8 cellular contexts compared by ENCODE assay signal in the genomic region with DNA sequence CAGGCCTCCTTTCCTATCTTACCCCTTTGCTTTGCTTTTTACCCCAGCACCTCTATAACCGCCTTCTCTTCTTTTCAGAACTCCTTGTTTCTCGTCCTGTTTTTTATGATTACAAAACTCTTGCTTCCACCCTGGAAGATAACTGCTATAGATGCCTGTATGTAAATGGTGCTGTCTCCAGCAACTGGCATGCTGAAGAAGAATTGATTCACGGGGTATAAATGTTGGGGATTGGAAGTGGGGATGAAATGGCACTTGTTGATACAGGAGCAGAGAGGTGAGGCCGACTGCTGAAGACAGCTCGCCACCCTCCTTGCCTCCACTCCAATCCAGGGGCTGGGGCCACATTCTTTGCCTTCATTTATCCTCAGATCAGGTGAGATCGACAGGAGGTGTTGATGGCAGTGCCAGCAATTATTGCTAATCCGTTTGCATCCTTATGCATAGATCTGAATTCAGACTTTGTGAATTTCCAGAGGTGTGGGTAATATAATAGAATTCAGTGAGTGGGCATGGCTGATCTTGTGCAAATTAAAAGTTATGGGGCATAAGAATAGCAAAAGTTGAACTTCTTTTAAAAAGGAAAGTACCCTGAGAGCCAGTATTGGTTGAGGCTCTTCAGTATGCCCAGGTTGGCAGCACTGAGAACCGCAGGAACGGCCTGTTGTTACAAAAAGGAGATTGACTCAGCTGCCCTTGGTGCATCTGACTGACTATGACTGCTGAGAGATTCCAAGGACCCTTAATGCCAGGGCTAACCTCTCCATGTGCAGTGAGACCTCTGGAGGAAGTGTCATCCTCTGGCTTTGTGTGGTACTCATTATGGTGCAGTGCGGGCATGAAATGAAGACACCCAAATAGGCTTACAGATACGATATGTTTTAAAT. TPM values are rescaled to one million over a fixed set of nuclear protein-coding genes. Genes with fewer than 3 reads are reported as not detected.
DNase-seq lines count a peak whose midpoint lies in the region; ATAC-seq, FAIRE-seq and TF ChIP-seq lines count a peak whose summit lies in the region.

No MANE protein-coding gene starts in this region.

- H3K4me2 ChIP-seq in OCI-LY7 (ENCODE audit: low read length): peak overlapping the region; percentile 91
- H3K4me2 ChIP-seq in astrocyte (ENCODE audit: low read length): peak overlapping the region; percentile 94

- POLR2A ChIA-PET in OCI-LY7 (lab: Charles Lee): no interaction called here

- DNase-seq in GM04503 (ENCODE audit: low read depth) (peak; percentile 57), OCI-LY7 (ENCODE audit: low spot score) (peak; percentile 52), astrocyte (ENCODE audit: low read depth) (peak; percentile 56), iris pigment epithelial cell (ENCODE audit: low read depth) (peak; percentile 76), amniotic stem cell (lab: John Stamatoyannopoulos, UW) (no peak), NOMO-1 (lab: John Stamatoyannopoulos, UW; ENCODE audit: unreplicated experiment in 2 of 2) (no peak)
- DNase-seq in stimulated activated effector memory CD8-positive, alpha-beta T cell treated with anti-CD3 and anti-CD28 coated beads, Interleukin-12 subunit alpha, Interleukin-12 subunit beta, amount 100 ng/mL, for 72 hours (ENCODE audit: low spot score in 2 of 2): no peak

- H3K9me3 ChIP-seq in OCI-LY7 (ENCODE audit: low read length) (no peaks in the 10 kb centered on the region), astrocyte (ENCODE audit: insufficient read depth, low read depth, low read length) (no peaks in the 10 kb centered on the region)

- peak overlapping the region; percentile 88 for H3K27ac Mint-ChIP-seq in astrocyte (ENCODE audit: unreplicated experiment)
- H3K27ac Mint-ChIP-seq in stimulated activated effector memory CD8-positive, alpha-beta T cell treated with anti-CD3 and anti-CD28 coated beads, Interleukin-12 subunit alpha, Interleukin-12 subunit beta, amount 100 ng/mL, for 72 hours: peak overlapping the region; percentile 100

- peak overlapping the region; percentile 96 for H3K9ac ChIP-seq in astrocyte (ENCODE audit: low read length)

- no peak for FAIRE-seq in astrocyte (lab: Jason Lieb, UNC)

- H3K4me3 ChIP-seq in OCI-LY7 (ENCODE audit: low read depth, low read length, poor library complexity, severe bottlenecking) (peak overlapping the region; percentile 73), astrocyte (ENCODE audit: insufficient read depth, low read depth, low read length) (peak overlapping the region; percentile 95)

- H3K79me2 ChIP-seq in OCI-LY7 (ENCODE audit: insufficient read depth, low read depth, low read length): peaks cover 100% of the 10 kb centered on the region
- peaks cover 100% of the 10 kb centered on the region for H3K79me2 ChIP-seq in astrocyte (ENCODE audit: insufficient read depth, low read length)

- peak overlapping the region; percentile 97 for H3K27ac ChIP-seq in OCI-LY7 (ENCODE audit: low read depth, low read length, poor library complexity, severe bottlenecking)
- H3K27ac ChIP-seq in astrocyte (ENCODE audit: low read depth, low read length): peak overlapping the region; percentile 100

- ATAC-seq in stimulated activated effector memory CD8-positive, alpha-beta T cell treated with anti-CD3 and anti-CD28 coated beads, Interleukin-12 subunit alpha, Interleukin-12 subunit beta, amount 100 ng/mL, for 72 hours: peak; percentile 2
- ATAC-seq in GM21360 (IDR thresholded peaks at IDR 0.05; ENCODE audit: unreplicated experiment): no peak

- no peaks in the 10 kb centered on the region for H3K27me3 Mint-ChIP-seq in astrocyte (ENCODE audit: low read depth, unreplicated experiment)

- no peaks in the 10 kb centered on the region for H3K9me2 ChIP-seq in OCI-LY7 (ENCODE audit: insufficient read depth, low read length)

- peaks cover 60% of the 10 kb centered on the region for H3K4me1 Mint-ChIP-seq in astrocyte (ENCODE audit: low read depth, unreplicated experiment)
- H3K4me1 Mint-ChIP-seq in stimulated activated effector memory CD8-positive, alpha-beta T cell treated with anti-CD3 and anti-CD28 coated beads, Interleukin-12 subunit alpha, Interleukin-12 subunit beta, amount 100 ng/mL, for 72 hours: peaks cover 94% of the 10 kb centered on the region

- H3K4me3 Mint-ChIP-seq in astrocyte (ENCODE audit: unreplicated experiment): peak overlapping the region; percentile 92
- H3K4me3 Mint-ChIP-seq in stimulated activated effector memory CD8-positive, alpha-beta T cell treated with anti-CD3 and anti-CD28 coated beads, Interleukin-12 subunit alpha, Interleukin-12 subunit beta, amount 100 ng/mL, for 72 hours: peak overlapping the region; percentile 96

- peaks cover 39% of the 10 kb centered on the region for H3K36me3 ChIP-seq in OCI-LY7 (ENCODE audit: insufficient read depth, low read length)
- H3K36me3 ChIP-seq in astrocyte (ENCODE audit: insufficient read depth, low read length): peaks cover 14% of the 10 kb centered on the region

- intact Hi-C loops in OCI-LY7 (cut with micrococcal nuclease; ENCODE audit: unreplicated experiment): no loop called here

- TF ChIP-seq CTCF in OCI-LY7 (conservative IDR thresholded peaks at IDR 0.05; ENCODE audit: low read length) (no peak), astrocyte (IDR thresholded peaks at IDR 0.05; ENCODE audit: insufficient read depth, low read depth, low read length) (no peak)

- CTCF ChIA-PET in OCI-LY7 (lab: Charles Lee; ENCODE audit: unreplicated experiment): no interaction called here

- H3K4me1 ChIP-seq in OCI-LY7 (ENCODE audit: insufficient read depth, low read length, poor library complexity, severe bottlenecking) (peaks cover 70% of the 10 kb centered on the region), astrocyte (ENCODE audit: insufficient read depth, low read length) (peaks cover 33% of the 10 kb centered on the region)

- no peak overlapping the region for H2AFZ ChIP-seq in OCI-LY7 (ENCODE audit: low read length)
- H2AFZ ChIP-seq in astrocyte (ENCODE audit: low read depth, low read length): no peak overlapping the region

- H3K27me3 ChIP-seq in astrocyte (ENCODE audit: insufficient read depth, low read length): no peaks in the 10 kb centered on the region

- peaks cover 1% of the 10 kb centered on the region for H3K9me3 Mint-ChIP-seq in astrocyte (ENCODE audit: unreplicated experiment)
- no peaks in the 10 kb centered on the region for H3K9me3 Mint-ChIP-seq in stimulated activated effector memory CD8-positive, alpha-beta T cell treated with anti-CD3 and anti-CD28 coated beads, Interleukin-12 subunit alpha, Interleukin-12 subunit beta, amount 100 ng/mL, for 72 hours

- H3K36me3 Mint-ChIP-seq in astrocyte (ENCODE audit: low read depth, unreplicated experiment): peaks cover 6% of the 10 kb centered on the region
- peaks cover 100% of the 10 kb centered on the region for H3K36me3 Mint-ChIP-seq in stimulated activated effector memory CD8-positive, alpha-beta T cell treated with anti-CD3 and anti-CD28 coated beads, Interleukin-12 subunit alpha, Interleukin-12 subunit beta, amount 100 ng/mL, for 72 hours

- peaks cover 24% of the 10 kb centered on the region for H4K20me1 ChIP-seq in OCI-LY7 (ENCODE audit: insufficient read depth, low read length)
- H4K20me1 ChIP-seq in astrocyte (ENCODE audit: insufficient read depth, low read length): peaks cover 100% of the 10 kb centered on the region

- no TSS peak for BruUV-seq in OCI-LY7 (replicated peaks; lab: Mats Ljungman, UMichigan)

RNA-seq across cellular contexts. Expression of a gene that starts 5.3 kb away (rescaled TPM):
- 30.1 and 52.2 TPM in 2 replicates for total RNA-seq in OCI-LY7 (2014; rRNA removed; shearing (Covaris generic))
- total RNA-seq in OCI-LY7 (2022) (390 and 440 TPM in 2 replicates), astrocyte (202 and 317 TPM in 2 replicates)

RNA-seq across cellular contexts. Expression of a gene that starts 41.5 kb away (rescaled TPM):
- 36.7 and 55.8 TPM in 2 replicates for total RNA-seq in OCI-LY7 (2014; rRNA removed; shearing (Covaris generic))
- 31.5 and 37.6 TPM in 2 replicates for total RNA-seq in OCI-LY7 (2022)
- 61.2 and 76.3 TPM in 2 replicates for total RNA-seq in astrocyte

RNA-seq across cellular contexts. Expression of a gene that starts 45.5 kb away (rescaled TPM):
- total RNA-seq in OCI-LY7 (2014; rRNA removed; shearing (Covaris generic)): 5.9 and 7.0 TPM in 2 replicates
- 20.7 and 24.0 TPM in 2 replicates for total RNA-seq in OCI-LY7 (2022)
- 1.9 and 2.6 TPM in 2 replicates for total RNA-seq in astrocyte

Comparison
In these comparisons a context has a peak if more than half of its experiments do, and no peak if none do; other contexts are left out.
1. DNase-seq: peak in GM04503 (single experiment), OCI-LY7 (single experiment), astrocyte (single experiment) and iris pigment epithelial cell (single experiment); none in stimulated activated effector memory CD8-positive, alpha-beta T cell treated with anti-CD3 and anti-CD28 coated beads, Interleukin-12 subunit alpha, Interleukin-12 subunit beta, amount 100 ng/mL, for 72 hours (0 of 2), amniotic stem cell (single experiment) and NOMO-1 (0 of 2).